Comparison of ENCODE assay signal across 8 cellular contexts in genomic region chr2:106582431-106583143, GRCh38.
DNase-seq lines count a peak whose midpoint lies in the region; ATAC-seq, FAIRE-seq and TF ChIP-seq lines count a peak whose summit lies in the region.

No MANE protein-coding gene starts in this region.

- DNase-seq in DMS79 (lab: John Stamatoyannopoulos, UW) (peak; percentile 31), KBM-7 (peak; percentile 77), RPMI7951 (ENCODE audit: low read depth) (peak; percentile 79), frontal cortex (ENCODE audit: low spot score in 2 of 2) (peak; percentile 84 to 90), nucleus accumbens (lab: John Stamatoyannopoulos, UW) (peak in 51 of 56 donors; percentile 4 to 87 (median 51)), thoracic aorta (ENCODE audit: low spot score) (no peak)
- DNase-seq in activated effector memory CD4-positive, alpha-beta T cell treated with anti-CD3 and anti-CD28 coated beads, Interleukin-2, amount 50 U/mL, for 16 hours = peak; percentile 85

- H3K27me3 ChIP-seq in thoracic aorta (replicated peaks; ENCODE audit: insufficient read depth) = no peaks in the 10 kb centered on the region

- peaks cover 0 to 5% of the 10 kb centered on the region in 2 donors for H3K4me1 ChIP-seq in thoracic aorta (ENCODE audit: control insufficient read depth in 1 of 2, low read depth in 2 of 2)

- H3K36me3 ChIP-seq in thoracic aorta = no peaks in the 10 kb centered on the region

- no peaks in the 10 kb centered on the region for H3K9me3 ChIP-seq in thoracic aorta

- ATAC-seq in GM21619 (IDR thresholded peaks at IDR 0.05; ENCODE audit: unreplicated experiment) (peak; percentile 77), thoracic aorta (ENCODE audit: insufficient number of reproducible peaks, low FRiP score, low read depth) (peak; percentile 76)

- FAIRE-seq in frontal cortex (lab: Jason Lieb, UNC) = peak; percentile 10

- in situ Hi-C loops in KBM-7 (cut with MboI; ENCODE audit: low pct_unique_long_range_greater_than_20kb, low sequenced_read_pairs) = loop anchor here (25.0 kb wide), 1 partner anchor 1220 kb away; no protein-coding TSS in a partner anchor

- H3K4me3 ChIP-seq in thoracic aorta = peak overlapping the region; percentile 68

- H3K27ac ChIP-seq in thoracic aorta = no peak overlapping the region

- peak; percentile 64 for TF ChIP-seq CTCF in thoracic aorta (IDR thresholded peaks at IDR 0.05)
